In genomic region chr15:71357357-71357756, GRCh38 we compare ENCODE assay signal across 24 cellular contexts.
DNase-seq lines count a peak whose midpoint lies in the region; ATAC-seq and TF ChIP-seq lines count a peak whose summit lies in the region.
"Had no signal": no experiment of that assay in that cellular context is flagged by ENCODE, and none has a peak within 500 bp of the region (broad histone marks: within the 10 kb centered on the region; RNA-seq: fewer than 3 reads in every experiment).

No MANE protein-coding gene starts in this region.

- ATAC-seq in mucosa of descending colon (peak; percentile 80), GM18519 (IDR thresholded peaks at IDR 0.05; ENCODE audit: low FRiP score, unreplicated experiment) (no peak)
- ATAC-seq in activated CD4-positive, CD25-positive, alpha-beta regulatory T cell treated with anti-CD3 and anti-CD28 coated beads, Interleukin-2, amount 50 U/mL, for 24 hours = no peak
- ATAC-seq: stimulated activated effector memory CD8-positive, alpha-beta T cell treated with anti-CD3 and anti-CD28 coated beads, Interleukin-12 subunit alpha, Interleukin-12 subunit beta, amount 100 ng/mL, for 72 hours had no signal

- no peaks in the 10 kb centered on the region for H3K27me3 Mint-ChIP-seq in chondrocyte (ENCODE audit: low read depth)

- DNase-seq in A673 (ENCODE audit: low spot score) (peak; percentile 45), NCI-H82 (lab: John Stamatoyannopoulos, UW) (peak; percentile 58), fibroblast of villous mesenchyme (ENCODE audit: low read depth) (peak; percentile 63), mucosa of descending colon (peak; percentile 54 to 67 (median 65)), NCI-H1092 treated with DMSO at 0.1 percent for 48 hours (lab: John Stamatoyannopoulos, UW) (no peak), chondrocyte (ENCODE audit: low spot score) (no peak)
- DNase-seq: activated CD4-positive, alpha-beta T cell treated with anti-CD3 and anti-CD28 coated beads, Interleukin-2, amount 50 U/mL, for 1 hour; activated naive CD4-positive, alpha-beta T cell treated with anti-CD3 and anti-CD28 coated beads, Interleukin-2, amount 50 U/mL, for 16 hours; DMS79 treated with DMSO at 0.1 percent for 48 hours; hippocampal formation; KBM-7; kidney glomerular epithelial cell; NCI-H1048; NCI-H2171 treated with DMSO at 0.1 percent for 48 hours; pancreas; T-helper 9 cell had no signal

- H3K4me3 ChIP-seq in A673 (ENCODE audit: low read depth, low read length, poor library complexity, severe bottlenecking) (no peak overlapping the region), fibroblast of villous mesenchyme (ENCODE audit: low read depth, low read length) (no peak overlapping the region), mucosa of descending colon (no peak overlapping the region)
- H3K4me3 ChIP-seq: esophagus muscularis mucosa, pancreas, smooth muscle cell, tibial nerve had no signal

- CTCF ChIA-PET in A673 (lab: Charles Lee) = interaction anchor here (0.5 kb wide), 1 partner anchor 31 kb away, joined by 3 read pairs; no protein-coding TSS in a partner anchor

- H3K9me3 Mint-ChIP-seq in chondrocyte (ENCODE audit: low read depth) = no peaks in the 10 kb centered on the region
- H3K9me3 Mint-ChIP-seq: brain; stimulated activated effector memory CD8-positive, alpha-beta T cell treated with anti-CD3 and anti-CD28 coated beads, Interleukin-12 subunit alpha, Interleukin-12 subunit beta, amount 100 ng/mL, for 72 hours had no signal

- H3K4me3 Mint-ChIP-seq in chondrocyte (ENCODE audit: unreplicated experiment) = no peak overlapping the region
- H3K4me3 Mint-ChIP-seq: brain; stimulated activated effector memory CD8-positive, alpha-beta T cell treated with anti-CD3 and anti-CD28 coated beads, Interleukin-12 subunit alpha, Interleukin-12 subunit beta, amount 100 ng/mL, for 72 hours had no signal

- no peaks in the 10 kb centered on the region for H3K9me3 ChIP-seq in A673 (ENCODE audit: low read depth, low read length, poor library complexity, severe bottlenecking)
- H3K9me3 ChIP-seq in mucosa of descending colon = no peaks in the 10 kb centered on the region
- H3K9me3 ChIP-seq: esophagus muscularis mucosa, pancreas, tibial nerve had no signal

- BruUV-seq in A673 (replicated peaks; lab: Mats Ljungman, UMichigan) = no TSS peak

- intact Hi-C loops in A673 (cut with micrococcal nuclease; ENCODE audit: unreplicated experiment) (no loop called here), mucosa of descending colon (cut with DNase I, micrococcal nuclease) (no loop called here)

- H3K36me3 Mint-ChIP-seq in chondrocyte (ENCODE audit: low read depth) = no peaks in the 10 kb centered on the region
- H3K36me3 Mint-ChIP-seq: brain; stimulated activated effector memory CD8-positive, alpha-beta T cell treated with anti-CD3 and anti-CD28 coated beads, Interleukin-12 subunit alpha, Interleukin-12 subunit beta, amount 100 ng/mL, for 72 hours had no signal

- POLR2A ChIA-PET in A673 (lab: Charles Lee; ENCODE audit: low non-redundant PET) = no interaction called here

- H3K4me1 ChIP-seq in A673 (ENCODE audit: insufficient read depth, low read length, poor library complexity, severe bottlenecking) (peaks cover 10% of the 10 kb centered on the region), mucosa of descending colon (ENCODE audit: low read depth) (peaks cover 24% of the 10 kb centered on the region)
- H3K4me1 ChIP-seq: pancreas had no signal

- H3K36me3 ChIP-seq in A673 (ENCODE audit: insufficient read depth, low read length, poor library complexity, severe bottlenecking) (no peaks in the 10 kb centered on the region), mucosa of descending colon (ENCODE audit: low read depth) (no peaks in the 10 kb centered on the region)
- H3K36me3 ChIP-seq: esophagus muscularis mucosa, pancreas, tibial nerve had no signal

- TF ChIP-seq CTCF in A673 (conservative IDR thresholded peaks at IDR 0.05; ENCODE audit: low read depth, low read length) = no peak
- no peak for TF ChIP-seq CTCF in fibroblast of villous mesenchyme (IDR thresholded peaks at IDR 0.05; ENCODE audit: insufficient read depth, low read depth, low read length)
- TF ChIP-seq CTCF in mucosa of descending colon (IDR thresholded peaks at IDR 0.05) = no peak
- TF ChIP-seq CTCF in chondrocyte (IDR thresholded peaks at IDR 0.05) = no peak

- H3K4me1 Mint-ChIP-seq in chondrocyte (ENCODE audit: low read depth) = no peaks in the 10 kb centered on the region
- H3K4me1 Mint-ChIP-seq: stimulated activated effector memory CD8-positive, alpha-beta T cell treated with anti-CD3 and anti-CD28 coated beads, Interleukin-12 subunit alpha, Interleukin-12 subunit beta, amount 100 ng/mL, for 72 hours had no signal

- no peaks in the 10 kb centered on the region for H3K27me3 ChIP-seq in A673 (replicated peaks; ENCODE audit: insufficient read depth, low read depth, low read length, poor library complexity)
- H3K27me3 ChIP-seq: esophagus muscularis mucosa, pancreas, tibial nerve had no signal

- no peak overlapping the region for H3K27ac ChIP-seq in A673 (ENCODE audit: low read depth, low read length, poor library complexity, severe bottlenecking)
- H3K27ac ChIP-seq: esophagus muscularis mucosa, HL-60, pancreas, tibial nerve had no signal

- H3K27ac Mint-ChIP-seq in chondrocyte (ENCODE audit: unreplicated experiment) = no peak overlapping the region
- H3K27ac Mint-ChIP-seq: stimulated activated effector memory CD8-positive, alpha-beta T cell treated with anti-CD3 and anti-CD28 coated beads, Interleukin-12 subunit alpha, Interleukin-12 subunit beta, amount 100 ng/mL, for 72 hours had no signal

Comparison
In these comparisons a context has a peak if more than half of its experiments do, and no peak if none do; other contexts are left out.
1. DNase-seq: peak in A673 (single experiment), NCI-H82 (single experiment), fibroblast of villous mesenchyme (single experiment) and mucosa of descending colon (3 of 3); none in NCI-H1092 treated with DMSO at 0.1 percent for 48 hours (single experiment) and chondrocyte (single experiment).